8 cellular contexts compared by ENCODE assay signal in genomic region chr22:33210129-33210784, GRCh38.
DNase-seq lines count a peak whose midpoint lies in the region; FAIRE-seq and TF ChIP-seq lines count a peak whose summit lies in the region.

No MANE protein-coding gene starts in this region.

- H3K9me1 ChIP-seq in keratinocyte (ENCODE audit: control insufficient read depth, extremely low read depth, insufficient read depth, low read length): no peaks in the 10 kb centered on the region

- TF ChIP-seq CTCF in astrocyte (IDR thresholded peaks at IDR 0.05; ENCODE audit: insufficient read depth, low read depth, low read length) (peak; percentile 38), keratinocyte (optimal IDR thresholded peaks at IDR 0.05 in 1 of 3, IDR thresholded peaks at IDR 0.05 in 1 of 3, conservative IDR thresholded peaks at IDR 0.05 in 1 of 3; ENCODE audit: extremely low read depth in 1 of 3, insufficient read depth in 2 of 3, low read length in 3 of 3) (peak; percentile 65 to 77 (median 71))

- no peaks in the 10 kb centered on the region for H3K9me3 Mint-ChIP-seq in astrocyte (ENCODE audit: unreplicated experiment)

- H3K4me3 ChIP-seq in astrocyte (ENCODE audit: insufficient read depth, low read depth, low read length): no peak overlapping the region
- H3K4me3 ChIP-seq in keratinocyte (ENCODE audit: control insufficient read depth in 2 of 3, extremely low read depth in 1 of 3, insufficient read depth in 2 of 3, low read depth in 1 of 3, low read length in 3 of 3): no peak overlapping the region

- no peak for FAIRE-seq in astrocyte (lab: Jason Lieb, UNC)
- peak; percentile 59 for FAIRE-seq in keratinocyte (lab: Jason Lieb, UNC)
- no peak for FAIRE-seq in urothelium cell line (lab: Jason Lieb, UNC)

- H3K79me2 ChIP-seq in astrocyte (ENCODE audit: insufficient read depth, low read length) (no peaks in the 10 kb centered on the region), keratinocyte (ENCODE audit: control insufficient read depth, insufficient read depth, low read length) (no peaks in the 10 kb centered on the region)

- no peaks in the 10 kb centered on the region for H3K36me3 ChIP-seq in astrocyte (ENCODE audit: insufficient read depth, low read length)
- H3K36me3 ChIP-seq in keratinocyte (ENCODE audit: control insufficient read depth in 2 of 2, extremely low read depth in 1 of 2, insufficient read depth in 2 of 2, low read length in 2 of 2): no peaks in the 10 kb centered on the region

- no peaks in the 10 kb centered on the region for H3K36me3 Mint-ChIP-seq in astrocyte (ENCODE audit: low read depth, unreplicated experiment)

- H3K27me3 ChIP-seq in astrocyte (ENCODE audit: insufficient read depth, low read length) (no peaks in the 10 kb centered on the region), keratinocyte (ENCODE audit: control insufficient read depth, extremely low read depth, insufficient read depth, low read length) (no peaks in the 10 kb centered on the region)

- peak; percentile 7 for DNase-seq in CMK (ENCODE audit: low read depth)
- peak; percentile 35 for DNase-seq in H4 (ENCODE audit: low spot score)
- DNase-seq in NCI-H510A (lab: John Stamatoyannopoulos, UW): peak; percentile 7
- DNase-seq in astrocyte (ENCODE audit: low read depth): no peak
- DNase-seq in keratinocyte (ENCODE audit: low read depth, low spot score): no peak
- peak; percentile 76 for DNase-seq in urothelium cell line (ENCODE audit: low spot score)
- no peak for DNase-seq in 8988T
- no peak for DNase-seq in GF-D8 (lab: John Stamatoyannopoulos, UW)

- H3K4me1 ChIP-seq in astrocyte (ENCODE audit: insufficient read depth, low read length): no peaks in the 10 kb centered on the region
- no peaks in the 10 kb centered on the region for H3K4me1 ChIP-seq in keratinocyte (ENCODE audit: control insufficient read depth, extremely low read depth, insufficient read depth, low read length)

- H4K20me1 ChIP-seq in astrocyte (ENCODE audit: insufficient read depth, low read length) (no peaks in the 10 kb centered on the region), keratinocyte (ENCODE audit: control insufficient read depth, extremely low read depth, insufficient read depth, low read length) (no peaks in the 10 kb centered on the region)

- no peak overlapping the region for H3K4me2 ChIP-seq in astrocyte (ENCODE audit: low read length)
- H3K4me2 ChIP-seq in keratinocyte (ENCODE audit: control insufficient read depth, extremely low read depth, insufficient read depth, low read depth, low read length): no peak overlapping the region

- H3K9me3 ChIP-seq in astrocyte (ENCODE audit: insufficient read depth, low read depth, low read length) (no peaks in the 10 kb centered on the region), keratinocyte (ENCODE audit: control insufficient read depth, low read depth, low read length) (no peaks in the 10 kb centered on the region)

- H3K27ac Mint-ChIP-seq in astrocyte (ENCODE audit: unreplicated experiment): no peak overlapping the region

- H3K27ac ChIP-seq in astrocyte (ENCODE audit: low read depth, low read length) (no peak overlapping the region), keratinocyte (ENCODE audit: control insufficient read depth, insufficient read depth, low read length) (no peak overlapping the region)

- dilution Hi-C loops in keratinocyte (cut with MboI; ENCODE audit: extremely low pct_ligation_motif_present, low sequenced_read_pairs): loop anchor here (25.0 kb wide), 1 partner anchor 173 kb away; no protein-coding TSS in a partner anchor

- H3K9ac ChIP-seq in astrocyte (ENCODE audit: low read length) (no peak overlapping the region), keratinocyte (ENCODE audit: control insufficient read depth, extremely low read depth, insufficient read depth, low read length) (no peak overlapping the region)

- no peak overlapping the region for H3K4me3 Mint-ChIP-seq in astrocyte (ENCODE audit: unreplicated experiment)

- no peak overlapping the region for H2AFZ ChIP-seq in astrocyte (ENCODE audit: low read depth, low read length)
- no peak overlapping the region for H2AFZ ChIP-seq in keratinocyte (ENCODE audit: control insufficient read depth, low read length)

- H3K4me1 Mint-ChIP-seq in astrocyte (ENCODE audit: low read depth, unreplicated experiment): no peaks in the 10 kb centered on the region

- peaks cover 27% of the 10 kb centered on the region for H3K27me3 Mint-ChIP-seq in astrocyte (ENCODE audit: low read depth, unreplicated experiment)

Comparison
In these comparisons a context has a peak if more than half of its experiments do, and no peak if none do; other contexts are left out.
1. DNase-seq: peak in CMK (single experiment), H4 (single experiment), NCI-H510A (single experiment) and urothelium cell line (single experiment); none in astrocyte (single experiment), keratinocyte (single experiment), 8988T (single experiment) and GF-D8 (single experiment).